In genomic region chr6:149545754-149546471, GRCh38 we compare ENCODE assay signal across 8 cellular contexts. TPM values are rescaled to one million over a fixed set of nuclear protein-coding genes. Genes with fewer than 3 reads are reported as not detected.
A peak's percentile ranks its signal among the peaks of the same experiment; 100 is the strongest.
DNase-seq lines count a peak whose midpoint lies in the region; ATAC-seq lines count a peak whose summit lies in the region.

Gene PPIL4, minus strand, starts transcription at chr6:149546043. Its CDS starts 38 bp downstream, at chr6:149546005.

- POLR2A ChIA-PET in activated CD8-positive, alpha-beta memory T cell treated with anti-CD3 and anti-CD28 coated beads for 36 hours (lab: Charles Lee) = interaction anchor here (0.5 to 1.4 kb wide), 4 partner anchors 10 to 913 kb away, joined by 3 to 5 read pairs (median 4); partner anchors contain the start of genes GINM1 and LATS1

- H3K36me3 Mint-ChIP-seq in memory B cell = peaks cover 6% of the 10 kb centered on the region

- peaks cover 3% of the 10 kb centered on the region for H3K27me3 Mint-ChIP-seq in memory B cell

- H3K9me3 Mint-ChIP-seq in memory B cell = no peaks in the 10 kb centered on the region

- CTCF ChIA-PET in activated CD8-positive, alpha-beta memory T cell treated with anti-CD3 and anti-CD28 coated beads for 36 hours (lab: Charles Lee) = interaction anchor here (1.3 to 2.0 kb wide), 7 partner anchors 13 to 172 kb away, joined by 3 to 9 read pairs (median 4); partner anchors contain the start of genes GINM1 and LATS1

- H3K27ac Mint-ChIP-seq in memory B cell = peak within 1 kb of the TSS; percentile 99

- ATAC-seq in GM19467 (IDR thresholded peaks at IDR 0.05; ENCODE audit: unreplicated experiment) (peak; percentile 87), memory B cell (ENCODE audit: low read depth) (peak; percentile 85)

- H3K36me3 ChIP-seq in effector memory CD4-positive, alpha-beta T cell (ENCODE audit: control insufficient read depth, insufficient read depth, low read length) = no peaks in the 10 kb centered on the region

- H3K4me1 Mint-ChIP-seq in memory B cell = peaks cover 33% of the 10 kb centered on the region

- no peaks in the 10 kb centered on the region for H3K9me3 ChIP-seq in effector memory CD4-positive, alpha-beta T cell (ENCODE audit: control insufficient read depth, low read length)

- no peaks in the 10 kb centered on the region for H3K27me3 ChIP-seq in effector memory CD4-positive, alpha-beta T cell (replicated peaks; ENCODE audit: control insufficient read depth, insufficient read depth, low read length, poor library complexity, severe bottlenecking)

- peak within 1 kb of the TSS; percentile 100 for H3K27ac ChIP-seq in effector memory CD4-positive, alpha-beta T cell (ENCODE audit: insufficient read depth, low read length, poor library complexity, severe bottlenecking)

- H3K4me3 Mint-ChIP-seq in memory B cell = peak within 1 kb of the TSS; percentile 98

- DNase-seq in COLO829 (ENCODE audit: low spot score) (peak; percentile 72), HS-27A (ENCODE audit: low read depth) (peak; percentile 86), memory B cell (ENCODE audit: low spot score in 2 of 2) (peak; percentile 96 to 97)
- peak; percentile 88 for DNase-seq in NK-92 treated with Interleukin-12 subunit alpha and Interleukin-12 subunit beta, amount 100 ng/mL, for 24 hours (lab: John Stamatoyannopoulos, UW)
- peak; percentile 92 to 93 (median 93) for DNase-seq in effector memory CD4-positive, alpha-beta T cell
- peak; percentile 96 for DNase-seq in stimulated activated CD8-positive, alpha-beta memory T cell treated with anti-CD3 and anti-CD28 coated beads, Interleukin-12 subunit alpha, Interleukin-12 subunit beta, amount 100 ng/mL, for 24 hours (ENCODE audit: extremely low read depth)

- H3K4me3 ChIP-seq in effector memory CD4-positive, alpha-beta T cell (ENCODE audit: insufficient read depth, low read depth, low read length, poor library complexity, severe bottlenecking) = peak within 1 kb of the TSS; percentile 100

- peaks cover 16% of the 10 kb centered on the region for H3K4me1 ChIP-seq in effector memory CD4-positive, alpha-beta T cell (ENCODE audit: control insufficient read depth, insufficient read depth, low read length, poor library complexity, severe bottlenecking)

RNA-seq across cellular contexts. Expression of gene PPIL4, which starts in this region (rescaled TPM):
- total RNA-seq in activated CD8-positive, alpha-beta memory T cell treated with anti-CD3 and anti-CD28 coated beads for 36 hours = 10 to 100 TPM; 30.6 to 30.8 TPM

Comparison
In these comparisons a context has a peak if more than half of its experiments do, and no peak if none do; other contexts are left out.
1. Peak in every context shown above with its lines: DNase-seq, ATAC-seq, H3K4me3 ChIP-seq and H3K27ac ChIP-seq.